ENCODE assay signal across 8 cellular contexts in genomic region chr11:103739074-103739796, GRCh38.
DNase-seq lines count a peak whose midpoint lies in the region; ATAC-seq, FAIRE-seq and TF ChIP-seq lines count a peak whose summit lies in the region.
"Not testable (repeated sequence)": the region's sequence is repeated elsewhere in the genome, so short reads cannot be mapped to it uniquely, and the experiment has no call there.

No MANE protein-coding gene starts in this region.

- H3K56ac ChIP-seq in H9 (ENCODE audit: insufficient read length, low read depth, low read length) = not testable (repeated sequence)

- not testable (repeated sequence) for H2BK120ac ChIP-seq in H9 (ENCODE audit: low read depth, low read length, poor library complexity, severe bottlenecking); trophoblast cell (ENCODE audit: insufficient read depth, low read length, poor library complexity)

- not testable (repeated sequence) for H4K8ac ChIP-seq in H9 (replicated peaks; ENCODE audit: insufficient read length, low read depth, low read length)
- H4K8ac ChIP-seq in trophoblast cell (ENCODE audit: low read depth, low read length) = peak overlapping the region; percentile 78

- H4K91ac ChIP-seq in H9 (ENCODE audit: insufficient read length, low read depth, low read length) = not testable (repeated sequence)
- H4K91ac ChIP-seq in trophoblast cell (ENCODE audit: low read depth, low read length) = peak overlapping the region; percentile 54

- DNase-seq in H9 = peak; percentile 32
- DNase-seq in SJCRH30; astrocyte (ENCODE audit: low read depth); fibroblast of mammary gland (ENCODE audit: low read depth); memory B cell (ENCODE audit: low spot score in 2 of 2); trophoblast cell: not testable (repeated sequence)
- DNase-seq in activated CD8-positive, alpha-beta memory T cell treated with anti-CD3 and anti-CD28 coated beads for 24 hours = peak; percentile 55

- H3K79me1 ChIP-seq in H9 (ENCODE audit: insufficient read depth, low read depth, low read length, poor library complexity, severe bottlenecking); trophoblast cell (ENCODE audit: low read length): not testable (repeated sequence)

- H2BK5ac ChIP-seq in H9 (ENCODE audit: insufficient read length, low read length); trophoblast cell (ENCODE audit: low read depth, low read length, poor library complexity): not testable (repeated sequence)

- H3K14ac ChIP-seq in H9 (ENCODE audit: insufficient read depth, low read length); trophoblast cell (ENCODE audit: low read length): not testable (repeated sequence)

- H3K4me2 ChIP-seq in H9 (ENCODE audit: insufficient read depth, insufficient read length, low read length) (peak overlapping the region; percentile 16), trophoblast cell (ENCODE audit: low read length) (peak overlapping the region; percentile 44)
- H3K4me2 ChIP-seq in astrocyte (ENCODE audit: low read length) = not testable (repeated sequence)

- H3K4ac ChIP-seq in H9 (ENCODE audit: low read depth, low read length); trophoblast cell (ENCODE audit: low read depth, low read length): not testable (repeated sequence)

- peak overlapping the region; percentile 24 for H3K9ac ChIP-seq in H9 (ENCODE audit: extremely low read depth, insufficient read length, low read length)
- H3K9ac ChIP-seq in astrocyte (ENCODE audit: low read length); trophoblast cell (ENCODE audit: low read length): not testable (repeated sequence)

- H3K23me2 ChIP-seq in H9 (ENCODE audit: insufficient read length, low read depth, low read length, poor library complexity, severe bottlenecking) = not testable (repeated sequence)

- not testable (repeated sequence) for H4K5ac ChIP-seq in H9 (ENCODE audit: insufficient read length, low read depth, low read length)

- FAIRE-seq in astrocyte (lab: Jason Lieb, UNC) = not testable (repeated sequence)

- not testable (repeated sequence) for H4K20me1 ChIP-seq in H9 (ENCODE audit: control insufficient read depth, insufficient read depth, insufficient read length); astrocyte (ENCODE audit: insufficient read depth, low read length)

- not testable (repeated sequence) for H2BK20ac ChIP-seq in H9 (ENCODE audit: low read depth, low read length, poor library complexity, severe bottlenecking)

- peak overlapping the region; percentile 84 to 99 (median 97) for H3K27ac Mint-ChIP-seq in H9
- peak overlapping the region; percentile 47 for H3K27ac Mint-ChIP-seq in astrocyte (ENCODE audit: unreplicated experiment)
- not testable (repeated sequence) for H3K27ac Mint-ChIP-seq in memory B cell

- H2AFZ ChIP-seq in H9 (ENCODE audit: low read length); astrocyte (ENCODE audit: low read depth, low read length): not testable (repeated sequence)
- H2AFZ ChIP-seq in trophoblast cell (ENCODE audit: insufficient read depth, low read length, poor library complexity) = peak overlapping the region; percentile 15

- H3K36me3 Mint-ChIP-seq in H9 (ENCODE audit: insufficient read depth in 1 of 3, low read depth in 3 of 3); astrocyte (ENCODE audit: low read depth, unreplicated experiment); memory B cell: not testable (repeated sequence)

- H2AK5ac ChIP-seq in H9 (ENCODE audit: insufficient read length, low read length); trophoblast cell (ENCODE audit: low read length): not testable (repeated sequence)

- not testable (repeated sequence) for H3K27ac ChIP-seq in 22Rv1; H9 (ENCODE audit: insufficient read length, low read depth, low read length); SJCRH30; astrocyte (ENCODE audit: low read depth, low read length); trophoblast cell (ENCODE audit: low read depth, low read length)

- not testable (repeated sequence) for H3K9me3 ChIP-seq in H9 (ENCODE audit: control insufficient read depth, low read depth, low read length); SJCRH30 (replicated peaks); astrocyte (ENCODE audit: insufficient read depth, low read depth, low read length); trophoblast cell (ENCODE audit: insufficient read depth, low read depth, low read length)

- H3K4me3 Mint-ChIP-seq in H9 = peak overlapping the region; percentile 63 to 67; a peak in 4 of 5 replicates
- H3K4me3 Mint-ChIP-seq in astrocyte (ENCODE audit: unreplicated experiment) = not testable (repeated sequence)
- H3K4me3 Mint-ChIP-seq in memory B cell = peak overlapping the region; percentile 79

- H2BK15ac ChIP-seq in H9 (ENCODE audit: low read depth, low read length) = not testable (repeated sequence)

- 0 out of 2 replicates have a peak, but pooled peaks have one; percentile 9 for TF ChIP-seq CTCF in 22Rv1 (IDR thresholded peaks at IDR 0.05)
- TF ChIP-seq CTCF in H9 (conservative IDR thresholded peaks at IDR 0.05); astrocyte (IDR thresholded peaks at IDR 0.05; ENCODE audit: insufficient read depth, low read depth, low read length); fibroblast of mammary gland (conservative IDR thresholded peaks at IDR 0.05; ENCODE audit: control insufficient read depth, insufficient read depth, low read depth, low read length): not testable (repeated sequence)

- not testable (repeated sequence) for H3T11ph ChIP-seq in H9 (ENCODE audit: low read length)

- H3K27me3 Mint-ChIP-seq in H9 (ENCODE audit: low read depth); astrocyte (ENCODE audit: low read depth, unreplicated experiment); memory B cell: not testable (repeated sequence)

- H3K4me3 ChIP-seq in SJCRH30 (peak overlapping the region; percentile 43), fibroblast of mammary gland (ENCODE audit: control insufficient read depth, low read depth, low read length) (peak overlapping the region; percentile 10)
- H3K4me3 ChIP-seq in astrocyte (ENCODE audit: insufficient read depth, low read depth, low read length); trophoblast cell (ENCODE audit: low read depth, low read length): not testable (repeated sequence)

- no CpG with 5 or more reads among the region's 18 CpGs for WGBS in H9 (ENCODE audit: extremely low coverage, insufficient read length, low lambda C conversion rate)
- WGBS in trophoblast cell (ENCODE audit: extremely low coverage, insufficient coverage, insufficient read length) = no CpG with 5 or more reads among the region's 18 CpGs

- H3K9me3 Mint-ChIP-seq in H9; astrocyte (ENCODE audit: unreplicated experiment); memory B cell: not testable (repeated sequence)

- peak overlapping the region; percentile 84 for H3K18ac ChIP-seq in H9 (ENCODE audit: insufficient read length, low read depth, low read length)
- not testable (repeated sequence) for H3K18ac ChIP-seq in trophoblast cell (ENCODE audit: low read length)

- H4K12ac ChIP-seq in trophoblast cell (ENCODE audit: low read depth, low read length) = peak overlapping the region; percentile 2

- H3K4me1 ChIP-seq in H9 (ENCODE audit: insufficient read depth, low read length); SJCRH30; astrocyte (ENCODE audit: insufficient read depth, low read length); trophoblast cell (ENCODE audit: control insufficient read depth in 1 of 2, insufficient read depth in 2 of 2, low read length in 2 of 2): not testable (repeated sequence)

- H3K23ac ChIP-seq in H9 (ENCODE audit: insufficient read length, low read depth, low read length); trophoblast cell (ENCODE audit: low read length): not testable (repeated sequence)

- peaks cover 20 to 25% of the 10 kb centered on the region in 2 experiments for H3K4me1 Mint-ChIP-seq in H9
- not testable (repeated sequence) for H3K4me1 Mint-ChIP-seq in astrocyte (ENCODE audit: low read depth, unreplicated experiment); memory B cell

- H3K27me3 ChIP-seq in H9 (ENCODE audit: insufficient read depth, low read length); SJCRH30; astrocyte (ENCODE audit: insufficient read depth, low read length); trophoblast cell (ENCODE audit: insufficient read depth, low read length): not testable (repeated sequence)

- H3K36me3 ChIP-seq in SJCRH30; astrocyte (ENCODE audit: insufficient read depth, low read length); trophoblast cell (ENCODE audit: control insufficient read depth in 1 of 2, insufficient read depth in 2 of 2, low read length in 2 of 2): not testable (repeated sequence)

- not testable (repeated sequence) for H3K79me2 ChIP-seq in H9 (ENCODE audit: insufficient read depth, low read length); astrocyte (ENCODE audit: insufficient read depth, low read length); trophoblast cell (ENCODE audit: control insufficient read depth, insufficient read depth, low read length, poor library complexity)

- H2BK12ac ChIP-seq in H9 (ENCODE audit: insufficient read length, low read depth, low read length); trophoblast cell (ENCODE audit: low read length): not testable (repeated sequence)

- not testable (repeated sequence) for ATAC-seq in memory B cell (ENCODE audit: low read depth)
